11 cellular contexts compared by ENCODE assay signal in the genomic region with DNA sequence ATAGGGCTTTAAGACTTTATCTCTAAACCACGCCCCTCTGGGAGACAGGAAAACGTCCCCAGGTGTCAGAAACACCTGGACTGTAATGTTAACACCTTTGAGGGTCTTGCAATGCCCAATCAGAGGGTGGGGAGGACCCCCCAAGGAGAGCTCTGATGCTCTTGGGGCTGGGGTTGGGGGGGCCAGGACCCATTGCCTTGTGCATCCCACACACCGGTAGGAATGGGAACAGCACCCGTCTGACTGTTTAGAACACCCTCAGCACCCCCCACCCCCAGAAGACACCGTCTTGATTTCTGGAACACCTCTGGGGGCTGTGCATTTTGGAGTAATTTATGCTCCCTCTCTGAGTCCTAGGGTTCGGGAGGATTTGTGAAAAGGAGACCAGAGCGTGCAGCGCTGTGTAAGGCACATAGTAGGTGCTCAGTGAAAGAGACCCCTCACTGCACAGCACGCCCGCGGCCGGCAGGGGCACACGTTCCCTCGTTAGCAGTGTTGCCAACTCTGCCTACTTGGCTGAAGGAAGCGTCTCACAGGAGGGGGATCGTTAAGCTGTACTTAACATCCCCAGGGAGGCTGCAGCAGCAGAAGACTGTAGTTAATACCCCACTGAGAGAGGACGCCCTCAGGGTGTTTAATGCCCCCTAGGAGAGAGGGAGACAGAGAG. TPM values are rescaled to one million over a fixed set of nuclear protein-coding genes. Genes with fewer than 3 reads are reported as not detected.
DNase-seq lines count a peak whose midpoint lies in the region; ATAC-seq and TF ChIP-seq lines count a peak whose summit lies in the region.
"Had no signal": no experiment of that assay in that cellular context is flagged by ENCODE, and none has a peak within 500 bp of the region (broad histone marks: within the 10 kb centered on the region; RNA-seq: fewer than 3 reads in every experiment).

No MANE protein-coding gene starts in this region.

- peak; percentile 48 for TF ChIP-seq CTCF in WTC11 (IDR thresholded peaks at IDR 0.05)
- TF ChIP-seq CTCF in lower lobe of right lung (IDR thresholded peaks at IDR 0.05): peak; percentile 28

- intact Hi-C loops in lower lobe of right lung (cut with DNase I): loop anchor here (10.0 kb wide), 1 partner anchor 46 kb away; a partner anchor contains a TSS

- no peaks in the 10 kb centered on the region for H3K36me3 ChIP-seq in lower lobe of right lung

- no peak overlapping the region for H3K4me3 ChIP-seq in lower lobe of right lung

- H3K4me1 ChIP-seq in lower lobe of right lung: peaks cover 16% of the 10 kb centered on the region

- POLR2A ChIA-PET in WTC11 (lab: Charles Lee): no interaction called here

- no peaks in the 10 kb centered on the region for H3K9me3 Mint-ChIP-seq in IgD-negative memory B cell
- H3K9me3 Mint-ChIP-seq in WTC11: no peaks in the 10 kb centered on the region

- DNase-seq in D341Med (ENCODE audit: low spot score) (peak; percentile 90), WTC11 (ENCODE audit: low spot score) (peak; percentile 76), lower lobe of right lung (no peak), caudate nucleus (lab: John Stamatoyannopoulos, UW) (no peak), NCI-H1105 treated with DMSO at 0.1 percent for 48 hours (lab: John Stamatoyannopoulos, UW) (no peak), NCI-H1930 (lab: John Stamatoyannopoulos, UW) (no peak)
- DNase-seq: activated CD8-positive, alpha-beta memory T cell treated with anti-CD3 and anti-CD28 coated beads, Interleukin-2, amount 50 U/mL, for 4 hours; KBM-7; SHP77 treated with DMSO at 0.1 percent for 48 hours had no signal

- no peaks in the 10 kb centered on the region for H3K9me3 ChIP-seq in lower lobe of right lung

- peaks cover 24 to 42% (median 39%) of the 10 kb centered on the region in 3 donors for H3K4me1 Mint-ChIP-seq in IgD-negative memory B cell
- H3K4me1 Mint-ChIP-seq in WTC11: peaks cover 36% of the 10 kb centered on the region

- ATAC-seq in WTC11 (peak; percentile 62), lower lobe of right lung (no peak), GM18502 (IDR thresholded peaks at IDR 0.05; ENCODE audit: poor library complexity, unreplicated experiment) (no peak)

- peak overlapping the region; percentile 23 to 53 (median 25) for H3K27ac Mint-ChIP-seq in IgD-negative memory B cell
- no peak overlapping the region for H3K27ac Mint-ChIP-seq in WTC11

- H3K4me3 Mint-ChIP-seq in IgD-negative memory B cell: peak overlapping the region in 2 of 4 donors; percentile 55 to 64
- H3K4me3 Mint-ChIP-seq in WTC11: no peak overlapping the region; the same call in 1 of the 2 replicates

- H3K27ac ChIP-seq in lower lobe of right lung (no peak overlapping the region), caudate nucleus (ENCODE audit: low read depth, low read length) (no peak overlapping the region)

- H3K36me3 Mint-ChIP-seq in IgD-negative memory B cell: no peaks in the 10 kb centered on the region
- no peaks in the 10 kb centered on the region for H3K36me3 Mint-ChIP-seq in WTC11

- CTCF ChIA-PET in WTC11 (lab: Charles Lee): interaction anchor here (0.6 to 4.7 kb wide), 21 partner anchors 9 to 392 kb away, joined by 3 to 34 read pairs (median 4); a partner anchor contains a TSS

- peaks cover 17% of the 10 kb centered on the region for H3K27me3 Mint-ChIP-seq in IgD-negative memory B cell
- peaks cover 72% of the 10 kb centered on the region for H3K27me3 Mint-ChIP-seq in WTC11 (ENCODE audit: low read depth)

- peaks cover 74% of the 10 kb centered on the region for H3K27me3 ChIP-seq in lower lobe of right lung (ENCODE audit: low read depth)

TF ChIP-seq in WTC11, 78 proteins besides CTCF, POLR2A, EP300 and RAD21:
- TF ChIP-seq TEAD1 (CRISPR knock-in tag; IDR thresholded peaks at IDR 0.05): 0 out of 2 replicates have a peak, but pooled peaks have one; percentile 42
- TF ChIP-seq, protein P1, sequence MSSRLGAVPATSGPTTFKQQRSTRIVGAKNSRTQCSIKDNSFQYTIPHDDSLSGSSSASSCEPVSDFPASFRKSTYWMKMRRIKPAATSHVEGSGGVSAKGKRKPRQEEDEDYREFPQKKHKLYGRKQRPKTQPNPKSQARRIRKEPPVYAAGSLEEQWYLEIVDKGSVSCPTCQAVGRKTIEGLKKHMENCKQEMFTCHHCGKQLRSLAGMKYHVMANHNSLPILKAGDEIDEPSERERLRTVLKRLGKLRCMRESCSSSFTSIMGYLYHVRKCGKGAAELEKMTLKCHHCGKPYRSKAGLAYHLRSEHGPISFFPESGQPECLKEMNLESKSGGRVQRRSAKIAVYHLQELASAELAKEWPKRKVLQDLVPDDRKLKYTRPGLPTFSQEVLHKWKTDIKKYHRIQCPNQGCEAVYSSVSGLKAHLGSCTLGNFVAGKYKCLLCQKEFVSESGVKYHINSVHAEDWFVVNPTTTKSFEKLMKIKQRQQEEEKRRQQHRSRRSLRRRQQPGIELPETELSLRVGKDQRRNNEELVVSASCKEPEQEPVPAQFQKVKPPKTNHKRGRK (CRISPR knock-in tag; IDR thresholded peaks at IDR 0.05; ENCODE audit: borderline replicate concordance): no peak
- TF ChIP-seq ZNF232 (CRISPR knock-in tag; IDR thresholded peaks at IDR 0.05): no peak
- TF ChIP-seq ZNF423 (CRISPR knock-in tag; IDR thresholded peaks at IDR 0.05): peak; percentile 99
- TF ChIP-seq GTF2I (CRISPR knock-in tag; conservative IDR thresholded peaks at IDR 0.05): peak; percentile 96
- no peak for TF ChIP-seq ZNF263 (CRISPR knock-in tag; IDR thresholded peaks at IDR 0.05; ENCODE audit: low read depth)
TF ChIP-seq in WTC11: peak in this region for 3.

RNA-seq across cellular contexts. Expression of a gene that starts 2.8 kb away (rescaled TPM):
- not detected for polyA plus RNA-seq in IgD-negative memory B cell
- total RNA-seq in WTC11 (2021): 0.30 to 0.66 TPM (median 0.31 TPM) in 3 replicates
- 0.41 TPM for total RNA-seq in lower lobe of right lung

RNA-seq across cellular contexts. Expression of a gene that starts 28.1 kb away (rescaled TPM):
- polyA plus RNA-seq in IgD-negative memory B cell: 178 TPM
- total RNA-seq in WTC11 (2021) (159 to 184 TPM (median 159 TPM) in 3 replicates), lower lobe of right lung (132 TPM)

RNA-seq across cellular contexts. Expression of a gene that starts 48.1 kb away (rescaled TPM):
- polyA plus RNA-seq in IgD-negative memory B cell: 203 TPM
- total RNA-seq in WTC11 (2021): 77.2 to 102 TPM (median 82.9 TPM) in 3 replicates
- total RNA-seq in lower lobe of right lung: 206 TPM

RNA-seq across cellular contexts. Expression of a gene that starts 54.0 kb away (rescaled TPM):
- polyA plus RNA-seq in IgD-negative memory B cell: 3,141 TPM
- total RNA-seq in WTC11 (2021) (0.42 to 1.2 TPM (median 0.71 TPM) in 3 replicates), lower lobe of right lung (1.2 TPM)

Comparison
In these comparisons a context has a peak if more than half of its experiments do, and no peak if none do; other contexts are left out.
1. DNase-seq: peak in D341Med (single experiment) and WTC11 (single experiment); none in lower lobe of right lung (single experiment), caudate nucleus (0 of 61), NCI-H1105 treated with DMSO at 0.1 percent for 48 hours (single experiment) and NCI-H1930 (0 of 2).